ENCODE assay signal across 1 cellular context in the genomic region with DNA sequence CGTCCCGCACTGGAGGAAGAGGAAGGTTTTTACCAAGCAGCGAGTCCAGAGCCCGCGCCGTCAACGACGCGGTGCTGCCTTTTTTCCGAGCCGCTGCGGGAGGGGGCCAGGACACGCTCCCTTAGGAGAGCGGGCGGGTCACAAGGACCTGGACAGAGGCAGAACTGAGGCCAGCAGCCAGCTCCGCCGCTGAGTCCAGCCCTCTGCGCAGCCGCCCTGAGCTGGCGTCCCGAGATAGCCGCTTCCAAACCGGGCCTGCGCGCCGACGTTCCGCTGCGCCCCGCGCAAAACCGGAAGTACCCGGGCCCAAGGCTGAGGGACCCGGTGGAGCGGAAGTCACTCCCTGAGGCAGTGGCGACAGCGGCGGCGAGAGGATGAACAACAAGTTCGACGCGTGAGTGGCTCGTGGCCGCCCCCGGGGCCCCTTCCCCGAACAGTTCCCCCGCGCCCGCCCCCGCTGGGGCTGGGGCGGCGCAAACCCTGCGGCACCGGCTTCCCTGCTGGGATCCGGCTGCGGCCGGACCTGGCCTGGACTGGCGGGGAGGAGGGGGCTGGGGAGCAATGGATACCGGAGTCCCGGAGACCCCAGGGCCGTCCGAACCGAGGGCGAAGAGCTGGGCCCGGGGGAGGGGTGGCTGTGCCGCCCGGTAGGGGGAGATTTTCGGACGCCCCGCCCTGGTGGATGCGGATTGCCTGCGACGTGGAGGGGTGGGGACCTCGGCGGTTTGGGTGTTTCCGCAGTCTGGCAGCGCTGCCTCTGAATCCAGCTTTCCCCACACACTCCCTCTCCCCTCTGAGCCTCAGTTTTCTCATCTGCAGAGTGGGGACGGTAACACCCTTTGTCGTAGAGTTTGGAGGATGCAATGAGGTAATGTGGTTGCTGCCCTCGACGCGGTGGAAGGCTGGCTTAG.
TF ChIP-seq lines count a peak whose summit lies in the region.

A gene with protein sequence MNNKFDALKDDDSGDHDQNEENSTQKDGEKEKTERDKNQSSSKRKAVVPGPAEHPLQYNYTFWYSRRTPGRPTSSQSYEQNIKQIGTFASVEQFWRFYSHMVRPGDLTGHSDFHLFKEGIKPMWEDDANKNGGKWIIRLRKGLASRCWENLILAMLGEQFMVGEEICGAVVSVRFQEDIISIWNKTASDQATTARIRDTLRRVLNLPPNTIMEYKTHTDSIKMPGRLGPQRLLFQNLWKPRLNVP (plus strand): TSS at position 339 of the 911 bp plus-strand sequence. CDS start 36 bp downstream, at position 375.
A gene (minus strand): TSS at position 207 of the 911 bp plus-strand sequence. CDS start 675 bp downstream, outside the sequence.

TF ChIP-seq in HepG2, 621 proteins besides CTCF, POLR2A, EP300 and RAD21 (continues in another document):
- TF ChIP-seq ZNF891 (CRISPR knock-in tag; IDR thresholded peaks at IDR 0.05) (peak; percentile 94), ZNF781 (CRISPR knock-in tag; IDR thresholded peaks at IDR 0.05; ENCODE audit: borderline replicate concordance, not compliant biosample characterization) (peak; percentile 96), ZSCAN25 (CRISPR knock-in tag; IDR thresholded peaks at IDR 0.05) (peak; percentile 91), WIZ (CRISPR knock-in tag; IDR thresholded peaks at IDR 0.05) (peak; percentile 96), NONO (IDR thresholded peaks at IDR 0.05) (no peak), NONO (CRISPR knock-in tag; conservative IDR thresholded peaks at IDR 0.05) (peak; percentile 100), SIN3B (IDR thresholded peaks at IDR 0.05; ENCODE audit: low read length) (peak; percentile 61; the same call in 1 of the 2 replicates), ZNF652 (CRISPR knock-in tag; IDR thresholded peaks at IDR 0.05; ENCODE audit: borderline replicate concordance, low read depth) (no peak), ZNF230 (CRISPR knock-in tag; IDR thresholded peaks at IDR 0.05) (peak; percentile 99; the same call in 1 of the 2 replicates), GPN1 (CRISPR knock-in tag; IDR thresholded peaks at IDR 0.05; ENCODE audit: borderline replicate concordance) (no peak), GLI4 (CRISPR knock-in tag; IDR thresholded peaks at IDR 0.05; ENCODE audit: borderline replicate concordance) (peak; percentile 84; the same call in 1 of the 2 replicates), ZNF839 (CRISPR knock-in tag; IDR thresholded peaks at IDR 0.05; ENCODE audit: borderline replicate concordance) (peak; percentile 83), SOX6 (IDR thresholded peaks at IDR 0.05) (no peak), SOX6 (CRISPR knock-in tag; IDR thresholded peaks at IDR 0.05) (peak; percentile 88), ZNF460 (CRISPR knock-in tag; IDR thresholded peaks at IDR 0.05; ENCODE audit: borderline replicate concordance) (peak; percentile 52), MLLT10 (CRISPR knock-in tag; IDR thresholded peaks at IDR 0.05) (no peak; the same call in 1 of the 2 replicates), NR2F2 (IDR thresholded peaks at IDR 0.05; ENCODE audit: borderline replicate concordance, low read depth) (0 out of 2 replicates have a peak, but pooled peaks have one; percentile 20), PHF20 (CRISPR knock-in tag; IDR thresholded peaks at IDR 0.05) (peak; percentile 97), ZNF660 (CRISPR knock-in tag; IDR thresholded peaks at IDR 0.05; ENCODE audit: borderline replicate concordance, low read depth) (0 out of 2 replicates have a peak, but pooled peaks have one; percentile 83), ZNF562 (CRISPR knock-in tag; IDR thresholded peaks at IDR 0.05; ENCODE audit: borderline replicate concordance) (peak; percentile 76), CCAR2 (optimal IDR thresholded peaks at IDR 0.05; ENCODE audit: low read depth, low read length) (peak; percentile 83), ZNF563 (CRISPR knock-in tag; IDR thresholded peaks at IDR 0.05) (peak; percentile 100), JUND (CRISPR knock-in tag; IDR thresholded peaks at IDR 0.05) (peak; percentile 69; the same call in 1 of the 2 replicates), GZF1 (CRISPR knock-in tag; IDR thresholded peaks at IDR 0.05) (peak; percentile 94; the same call in 1 of the 2 replicates), ZNF777 (CRISPR knock-in tag; IDR thresholded peaks at IDR 0.05) (peak; percentile 91), CBX5 (CRISPR knock-in tag; IDR thresholded peaks at IDR 0.05; ENCODE audit: borderline replicate concordance) (peak; percentile 98; the same call in 1 of the 2 replicates), ZBTB1 (CRISPR knock-in tag; IDR thresholded peaks at IDR 0.05; ENCODE audit: borderline replicate concordance) (no peak), EHMT2 (IDR thresholded peaks at IDR 0.05; ENCODE audit: borderline replicate concordance, low read depth, low read length) (no peak)
- TF ChIP-seq, protein P1, sequence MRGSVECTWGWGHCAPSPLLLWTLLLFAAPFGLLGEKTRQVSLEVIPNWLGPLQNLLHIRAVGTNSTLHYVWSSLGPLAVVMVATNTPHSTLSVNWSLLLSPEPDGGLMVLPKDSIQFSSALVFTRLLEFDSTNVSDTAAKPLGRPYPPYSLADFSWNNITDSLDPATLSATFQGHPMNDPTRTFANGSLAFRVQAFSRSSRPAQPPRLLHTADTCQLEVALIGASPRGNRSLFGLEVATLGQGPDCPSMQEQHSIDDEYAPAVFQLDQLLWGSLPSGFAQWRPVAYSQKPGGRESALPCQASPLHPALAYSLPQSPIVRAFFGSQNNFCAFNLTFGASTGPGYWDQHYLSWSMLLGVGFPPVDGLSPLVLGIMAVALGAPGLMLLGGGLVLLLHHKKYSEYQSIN (CRISPR knock-in tag; IDR thresholded peaks at IDR 0.05; ENCODE audit: borderline replicate concordance) = no peak
- TF ChIP-seq, protein P2, sequence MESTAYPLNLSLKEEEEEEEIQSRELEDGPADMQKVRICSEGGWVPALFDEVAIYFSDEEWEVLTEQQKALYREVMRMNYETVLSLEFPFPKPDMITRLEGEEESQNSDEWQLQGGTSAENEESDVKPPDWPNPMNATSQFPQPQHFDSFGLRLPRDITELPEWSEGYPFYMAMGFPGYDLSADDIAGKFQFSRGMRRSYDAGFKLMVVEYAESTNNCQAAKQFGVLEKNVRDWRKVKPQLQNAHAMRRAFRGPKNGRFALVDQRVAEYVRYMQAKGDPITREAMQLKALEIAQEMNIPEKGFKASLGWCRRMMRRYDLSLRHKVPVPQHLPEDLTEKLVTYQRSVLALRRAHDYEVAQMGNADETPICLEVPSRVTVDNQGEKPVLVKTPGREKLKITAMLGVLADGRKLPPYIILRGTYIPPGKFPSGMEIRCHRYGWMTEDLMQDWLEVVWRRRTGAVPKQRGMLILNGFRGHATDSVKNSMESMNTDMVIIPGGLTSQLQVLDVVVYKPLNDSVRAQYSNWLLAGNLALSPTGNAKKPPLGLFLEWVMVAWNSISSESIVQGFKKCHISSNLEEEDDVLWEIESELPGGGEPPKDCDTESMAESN (CRISPR knock-in tag; conservative IDR thresholded peaks at IDR 0.05) = peak; percentile 98
- TF ChIP-seq, protein P3, sequence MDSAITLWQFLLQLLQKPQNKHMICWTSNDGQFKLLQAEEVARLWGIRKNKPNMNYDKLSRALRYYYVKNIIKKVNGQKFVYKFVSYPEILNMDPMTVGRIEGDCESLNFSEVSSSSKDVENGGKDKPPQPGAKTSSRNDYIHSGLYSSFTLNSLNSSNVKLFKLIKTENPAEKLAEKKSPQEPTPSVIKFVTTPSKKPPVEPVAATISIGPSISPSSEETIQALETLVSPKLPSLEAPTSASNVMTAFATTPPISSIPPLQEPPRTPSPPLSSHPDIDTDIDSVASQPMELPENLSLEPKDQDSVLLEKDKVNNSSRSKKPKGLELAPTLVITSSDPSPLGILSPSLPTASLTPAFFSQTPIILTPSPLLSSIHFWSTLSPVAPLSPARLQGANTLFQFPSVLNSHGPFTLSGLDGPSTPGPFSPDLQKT (CRISPR knock-in tag; IDR thresholded peaks at IDR 0.05; ENCODE audit: borderline replicate concordance) = no peak; the same call in none of the 2 replicates
- TF ChIP-seq, protein P4, sequence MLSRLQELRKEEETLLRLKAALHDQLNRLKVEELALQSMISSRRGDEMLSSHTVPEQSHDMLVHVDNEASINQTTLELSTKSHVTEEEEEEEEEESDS (CRISPR knock-in tag; IDR thresholded peaks at IDR 0.05; ENCODE audit: borderline replicate concordance) = peak; percentile 87
- TF ChIP-seq, protein P5, sequence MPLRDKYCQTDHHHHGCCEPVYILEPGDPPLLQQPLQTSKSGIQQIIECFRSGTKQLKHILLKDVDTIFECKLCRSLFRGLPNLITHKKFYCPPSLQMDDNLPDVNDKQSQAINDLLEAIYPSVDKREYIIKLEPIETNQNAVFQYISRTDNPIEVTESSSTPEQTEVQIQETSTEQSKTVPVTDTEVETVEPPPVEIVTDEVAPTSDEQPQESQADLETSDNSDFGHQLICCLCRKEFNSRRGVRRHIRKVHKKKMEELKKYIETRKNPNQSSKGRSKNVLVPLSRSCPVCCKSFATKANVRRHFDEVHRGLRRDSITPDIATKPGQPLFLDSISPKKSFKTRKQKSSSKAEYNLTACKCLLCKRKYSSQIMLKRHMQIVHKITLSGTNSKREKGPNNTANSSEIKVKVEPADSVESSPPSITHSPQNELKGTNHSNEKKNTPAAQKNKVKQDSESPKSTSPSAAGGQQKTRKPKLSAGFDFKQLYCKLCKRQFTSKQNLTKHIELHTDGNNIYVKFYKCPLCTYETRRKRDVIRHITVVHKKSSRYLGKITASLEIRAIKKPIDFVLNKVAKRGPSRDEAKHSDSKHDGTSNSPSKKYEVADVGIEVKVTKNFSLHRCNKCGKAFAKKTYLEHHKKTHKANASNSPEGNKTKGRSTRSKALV (CRISPR knock-in tag; IDR thresholded peaks at IDR 0.05) = peak; percentile 99
- TF ChIP-seq, protein P6, sequence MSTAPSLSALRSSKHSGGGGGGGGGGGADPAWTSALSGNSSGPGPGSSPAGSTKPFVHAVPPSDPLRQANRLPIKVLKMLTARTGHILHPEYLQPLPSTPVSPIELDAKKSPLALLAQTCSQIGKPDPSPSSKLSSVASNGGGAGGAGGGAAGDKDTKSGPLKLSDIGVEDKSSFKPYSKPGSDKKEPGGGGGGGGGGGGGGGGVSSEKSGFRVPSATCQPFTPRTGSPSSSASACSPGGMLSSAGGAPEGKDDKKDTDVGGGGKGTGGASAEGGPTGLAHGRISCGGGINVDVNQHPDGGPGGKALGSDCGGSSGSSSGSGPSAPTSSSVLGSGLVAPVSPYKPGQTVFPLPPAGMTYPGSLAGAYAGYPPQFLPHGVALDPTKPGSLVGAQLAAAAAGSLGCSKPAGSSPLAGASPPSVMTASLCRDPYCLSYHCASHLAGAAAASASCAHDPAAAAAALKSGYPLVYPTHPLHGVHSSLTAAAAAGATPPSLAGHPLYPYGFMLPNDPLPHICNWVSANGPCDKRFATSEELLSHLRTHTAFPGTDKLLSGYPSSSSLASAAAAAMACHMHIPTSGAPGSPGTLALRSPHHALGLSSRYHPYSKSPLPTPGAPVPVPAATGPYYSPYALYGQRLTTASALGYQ (CRISPR knock-in tag; IDR thresholded peaks at IDR 0.05) = peak; percentile 87
- TF ChIP-seq, protein P7, sequence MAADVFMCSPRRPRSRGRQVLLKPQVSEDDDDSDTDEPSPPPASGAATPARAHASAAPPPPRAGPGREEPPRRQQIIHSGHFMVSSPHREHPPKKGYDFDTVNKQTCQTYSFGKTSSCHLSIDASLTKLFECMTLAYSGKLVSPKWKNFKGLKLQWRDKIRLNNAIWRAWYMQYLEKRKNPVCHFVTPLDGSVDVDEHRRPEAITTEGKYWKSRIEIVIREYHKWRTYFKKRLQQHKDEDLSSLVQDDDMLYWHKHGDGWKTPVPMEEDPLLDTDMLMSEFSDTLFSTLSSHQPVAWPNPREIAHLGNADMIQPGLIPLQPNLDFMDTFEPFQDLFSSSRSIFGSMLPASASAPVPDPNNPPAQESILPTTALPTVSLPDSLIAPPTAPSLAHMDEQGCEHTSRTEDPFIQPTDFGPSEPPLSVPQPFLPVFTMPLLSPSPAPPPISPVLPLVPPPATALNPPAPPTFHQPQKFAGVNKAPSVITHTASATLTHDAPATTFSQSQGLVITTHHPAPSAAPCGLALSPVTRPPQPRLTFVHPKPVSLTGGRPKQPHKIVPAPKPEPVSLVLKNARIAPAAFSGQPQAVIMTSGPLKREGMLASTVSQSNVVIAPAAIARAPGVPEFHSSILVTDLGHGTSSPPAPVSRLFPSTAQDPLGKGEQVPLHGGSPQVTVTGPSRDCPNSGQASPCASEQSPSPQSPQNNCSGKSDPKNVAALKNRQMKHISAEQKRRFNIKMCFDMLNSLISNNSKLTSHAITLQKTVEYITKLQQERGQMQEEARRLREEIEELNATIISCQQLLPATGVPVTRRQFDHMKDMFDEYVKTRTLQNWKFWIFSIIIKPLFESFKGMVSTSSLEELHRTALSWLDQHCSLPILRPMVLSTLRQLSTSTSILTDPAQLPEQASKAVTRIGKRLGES (CRISPR knock-in tag; IDR thresholded peaks at IDR 0.05; ENCODE audit: borderline replicate concordance) = peak; percentile 99
- TF ChIP-seq, protein P8, sequence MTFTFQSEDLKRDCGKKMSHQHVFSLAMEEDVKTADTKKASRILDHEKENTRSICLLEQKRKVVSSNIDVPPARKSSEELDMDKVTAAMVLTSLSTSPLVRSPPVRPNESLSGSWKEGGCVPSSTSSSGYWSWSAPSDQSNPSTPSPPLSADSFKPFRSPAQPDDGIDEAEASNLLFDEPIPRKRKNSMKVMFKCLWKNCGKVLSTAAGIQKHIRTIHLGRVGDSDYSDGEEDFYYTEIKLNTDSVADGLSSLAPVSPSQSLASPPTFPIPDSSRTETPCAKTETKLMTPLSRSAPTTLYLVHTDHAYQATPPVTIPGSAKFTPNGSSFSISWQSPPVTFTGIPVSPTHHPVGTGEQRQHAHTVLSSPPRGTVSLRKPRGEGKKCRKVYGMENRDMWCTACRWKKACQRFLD (CRISPR knock-in tag; IDR thresholded peaks at IDR 0.05; ENCODE audit: borderline replicate concordance) = peak; percentile 96
- TF ChIP-seq, protein P9, sequence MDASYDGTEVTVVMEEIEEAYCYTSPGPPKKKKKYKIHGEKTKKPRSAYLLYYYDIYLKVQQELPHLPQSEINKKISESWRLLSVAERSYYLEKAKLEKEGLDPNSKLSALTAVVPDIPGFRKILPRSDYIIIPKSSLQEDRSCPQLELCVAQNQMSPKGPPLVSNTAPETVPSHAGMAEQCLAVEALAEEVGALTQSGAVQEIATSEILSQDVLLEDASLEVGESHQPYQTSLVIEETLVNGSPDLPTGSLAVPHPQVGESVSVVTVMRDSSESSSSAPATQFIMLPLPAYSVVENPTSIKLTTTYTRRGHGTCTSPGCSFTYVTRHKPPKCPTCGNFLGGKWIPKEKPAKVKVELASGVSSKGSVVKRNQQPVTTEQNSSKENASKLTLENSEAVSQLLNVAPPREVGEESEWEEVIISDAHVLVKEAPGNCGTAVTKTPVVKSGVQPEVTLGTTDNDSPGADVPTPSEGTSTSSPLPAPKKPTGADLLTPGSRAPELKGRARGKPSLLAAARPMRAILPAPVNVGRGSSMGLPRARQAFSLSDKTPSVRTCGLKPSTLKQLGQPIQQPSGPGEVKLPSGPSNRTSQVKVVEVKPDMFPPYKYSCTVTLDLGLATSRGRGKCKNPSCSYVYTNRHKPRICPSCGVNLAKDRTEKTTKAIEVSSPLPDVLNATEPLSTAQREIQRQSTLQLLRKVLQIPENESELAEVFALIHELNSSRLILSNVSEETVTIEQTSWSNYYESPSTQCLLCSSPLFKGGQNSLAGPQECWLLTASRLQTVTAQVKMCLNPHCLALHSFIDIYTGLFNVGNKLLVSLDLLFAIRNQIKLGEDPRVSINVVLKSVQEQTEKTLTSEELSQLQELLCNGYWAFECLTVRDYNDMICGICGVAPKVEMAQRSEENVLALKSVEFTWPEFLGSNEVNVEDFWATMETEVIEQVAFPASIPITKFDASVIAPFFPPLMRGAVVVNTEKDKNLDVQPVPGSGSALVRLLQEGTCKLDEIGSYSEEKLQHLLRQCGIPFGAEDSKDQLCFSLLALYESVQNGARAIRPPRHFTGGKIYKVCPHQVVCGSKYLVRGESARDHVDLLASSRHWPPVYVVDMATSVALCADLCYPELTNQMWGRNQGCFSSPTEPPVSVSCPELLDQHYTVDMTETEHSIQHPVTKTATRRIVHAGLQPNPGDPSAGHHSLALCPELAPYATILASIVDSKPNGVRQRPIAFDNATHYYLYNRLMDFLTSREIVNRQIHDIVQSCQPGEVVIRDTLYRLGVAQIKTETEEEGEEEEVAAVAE (CRISPR knock-in tag; IDR thresholded peaks at IDR 0.05; ENCODE audit: borderline replicate concordance) = peak; percentile 94
